Comparison of ENCODE assay signal across 1 cellular context in genomic region chr2:168455692-168456525, GRCh38.
TF ChIP-seq lines count a peak whose summit lies in the region.

TSS of gene CERS6 (plus strand) at chr2:168456272. CDS start at chr2:168456449, 177 bp downstream.

TF ChIP-seq in HepG2, 621 proteins besides CTCF, POLR2A, EP300 and RAD21 (continued from another document and continues in another):
- TF ChIP-seq ZNF562 (CRISPR knock-in tag; IDR thresholded peaks at IDR 0.05; ENCODE audit: borderline replicate concordance) (peak; percentile 94; the same call in 1 of the 2 replicates), ZNF432 (CRISPR knock-in tag; IDR thresholded peaks at IDR 0.05; ENCODE audit: borderline replicate concordance) (peak; percentile 92; the same call in 1 of the 2 replicates), ETV6 (CRISPR knock-in tag; conservative IDR thresholded peaks at IDR 0.05) (peak; percentile 97), ZNF232 (CRISPR knock-in tag; IDR thresholded peaks at IDR 0.05; ENCODE audit: borderline replicate concordance) (peak; percentile 98), ZNF724P (CRISPR knock-in tag; IDR thresholded peaks at IDR 0.05; ENCODE audit: borderline replicate concordance) (peak; percentile 99), FOXP4 (CRISPR knock-in tag; IDR thresholded peaks at IDR 0.05) (peak; percentile 45; the same call in 1 of the 2 replicates), PAWR (CRISPR knock-in tag; IDR thresholded peaks at IDR 0.05; ENCODE audit: borderline replicate concordance) (0 out of 2 replicates have a peak, but pooled peaks have one; percentile 83), AKNA (CRISPR knock-in tag; IDR thresholded peaks at IDR 0.05; ENCODE audit: borderline replicate concordance) (0 out of 2 replicates have a peak, but pooled peaks have one; percentile 77), TBL1XR1 (IDR thresholded peaks at IDR 0.05; ENCODE audit: borderline replicate concordance, low read length, partially characterized antibody) (no peak), NCOA2 (CRISPR knock-in tag; IDR thresholded peaks at IDR 0.05) (no peak; the same call in none of the 2 replicates), KDM3A (CRISPR knock-in tag; IDR thresholded peaks at IDR 0.05; ENCODE audit: low read depth) (no peak; the same call in 1 of the 2 replicates), SP5 (CRISPR knock-in tag; IDR thresholded peaks at IDR 0.05; ENCODE audit: borderline replicate concordance, low read depth) (peak; percentile 49; the same call in 1 of the 2 replicates), SNAPC4 (CRISPR knock-in tag; IDR thresholded peaks at IDR 0.05) (peak; percentile 97), ZNF12 (CRISPR knock-in tag; IDR thresholded peaks at IDR 0.05) (0 out of 2 replicates have a peak, but pooled peaks have one; percentile 40), ZNF737 (CRISPR knock-in tag; IDR thresholded peaks at IDR 0.05; ENCODE audit: borderline replicate concordance) (peak; percentile 97), RFX1 (IDR thresholded peaks at IDR 0.05) (no peak), ZNF720 (CRISPR knock-in tag; IDR thresholded peaks at IDR 0.05) (peak; percentile 93; the same call in 1 of the 2 replicates), ZNF782 (CRISPR knock-in tag; IDR thresholded peaks at IDR 0.05; ENCODE audit: borderline replicate concordance) (peak; percentile 98), ZBTB33 (CRISPR knock-in tag; IDR thresholded peaks at IDR 0.05) (peak; percentile 73), ZNF501 (CRISPR knock-in tag; IDR thresholded peaks at IDR 0.05) (peak; percentile 73), ZBTB46 (CRISPR knock-in tag; IDR thresholded peaks at IDR 0.05; ENCODE audit: borderline replicate concordance) (no peak), ARID3A (IDR thresholded peaks at IDR 0.05; ENCODE audit: low read depth, low read length) (no peak), ZNF549 (CRISPR knock-in tag; IDR thresholded peaks at IDR 0.05) (peak; percentile 75; the same call in 1 of the 2 replicates), ZNF263 (CRISPR knock-in tag; IDR thresholded peaks at IDR 0.05) (peak; percentile 73; the same call in 1 of the 2 replicates), ZNF441 (CRISPR knock-in tag; IDR thresholded peaks at IDR 0.05; ENCODE audit: borderline replicate concordance) (peak; percentile 94), ZNF7 (CRISPR knock-in tag; IDR thresholded peaks at IDR 0.05) (peak; percentile 56; the same call in 1 of the 2 replicates), ZNF431 (CRISPR knock-in tag; IDR thresholded peaks at IDR 0.05; ENCODE audit: borderline replicate concordance, low read depth) (peak; percentile 99), TCF12 (IDR thresholded peaks at IDR 0.05) (no peak), TCF12 (CRISPR knock-in tag; IDR thresholded peaks at IDR 0.05) (no peak; the same call in 1 of the 2 replicates), MAX (IDR thresholded peaks at IDR 0.05) (peak; percentile 100), KAT8 (CRISPR knock-in tag; IDR thresholded peaks at IDR 0.05) (peak; percentile 81), SMARCC2 (IDR thresholded peaks at IDR 0.05) (no peak), BORCS8-MEF2B (CRISPR knock-in tag; IDR thresholded peaks at IDR 0.05) (peak; percentile 98), GATAD2A (CRISPR knock-in tag; IDR thresholded peaks at IDR 0.05) (no peak), GABPA (IDR thresholded peaks at IDR 0.05; ENCODE audit: low read depth, low read length) (no peak), GABPA (CRISPR knock-in tag; IDR thresholded peaks at IDR 0.05; ENCODE audit: low read depth) (no peak), NCOA5 (CRISPR knock-in tag; IDR thresholded peaks at IDR 0.05) (no peak), SIX1 (CRISPR knock-in tag; IDR thresholded peaks at IDR 0.05; ENCODE audit: borderline replicate concordance) (no peak), ZBTB39 (CRISPR knock-in tag; IDR thresholded peaks at IDR 0.05) (peak; percentile 62; the same call in 1 of the 2 replicates)
